ENCODE assay signal across 8 cellular contexts in genomic region chr11:106321601-106322000, GRCh38.
"Had no signal": no experiment of that assay in that cellular context is flagged by ENCODE, and none has a peak within 500 bp of the region (broad histone marks: within the 10 kb centered on the region; RNA-seq: fewer than 3 reads in every experiment).

No MANE protein-coding gene starts in this region.

- H3K36me3 Mint-ChIP-seq: IgD-negative memory B cell had no signal

- DNase-seq: H9, HCEC 1CT had no signal

- H3K27ac Mint-ChIP-seq: GM23338, H9, IgD-negative memory B cell had no signal

- ATAC-seq: GM23338, HepG2 had no signal

- H3K4me1 Mint-ChIP-seq: IgD-negative memory B cell had no signal

- H2AFZ ChIP-seq: GM23338 had no signal

- H3K27me3 Mint-ChIP-seq: IgD-negative memory B cell had no signal

- H3K4me3 ChIP-seq: GM23338 had no signal

- H3K4me2 ChIP-seq: GM23338 had no signal

- FAIRE-seq: H1, H54, HepG2 had no signal

- H3K27ac ChIP-seq: HL-60 had no signal

- H3K4me3 Mint-ChIP-seq: GM23338, H9, IgD-negative memory B cell had no signal
